In the genomic region with DNA sequence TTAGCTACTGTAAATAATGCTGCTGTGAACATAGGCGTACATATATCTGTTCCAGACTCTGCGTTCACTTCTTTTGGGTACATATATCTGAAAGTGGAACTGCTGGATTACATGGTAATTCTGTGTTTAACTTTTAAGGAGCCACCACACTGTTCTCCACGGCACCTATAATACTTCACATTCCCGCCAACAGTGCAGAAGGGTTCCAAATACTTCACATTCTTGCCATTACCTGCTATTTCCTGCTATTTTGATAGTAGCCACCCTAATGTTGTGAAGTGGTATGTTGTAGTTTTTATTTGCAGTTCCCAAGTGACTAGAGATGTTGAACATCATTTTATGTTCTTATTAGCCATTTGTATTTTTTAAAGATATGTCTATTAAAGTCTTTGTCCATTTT, we compare ENCODE assay signal across 26 cellular contexts.
"Had no signal": no experiment of that assay in that cellular context is flagged by ENCODE, and none has a peak within 500 bp of the region (broad histone marks: within the 10 kb centered on the region; RNA-seq: fewer than 3 reads in every experiment).

No MANE protein-coding gene starts in this region.

- H3K27ac ChIP-seq: neutrophil, pancreas, prostate gland, right lobe of liver, sigmoid colon, stomach, thoracic aorta, thyroid gland, tibial nerve, upper lobe of left lung, vagina had no signal

- H3K4me3 ChIP-seq: pancreas, prostate gland, right lobe of liver, sigmoid colon, stomach, thoracic aorta, thyroid gland, tibial nerve, upper lobe of left lung, vagina had no signal

- H3K9me3 ChIP-seq: neutrophil, pancreas, prostate gland, right lobe of liver, sigmoid colon, thoracic aorta, thyroid gland, tibial nerve, upper lobe of left lung, vagina had no signal

- H3K27me3 ChIP-seq: neutrophil, pancreas, right lobe of liver, sigmoid colon, stomach, thyroid gland, tibial nerve, upper lobe of left lung, vagina had no signal

- DNase-seq: nephron progenitor cell; nucleus accumbens; pancreas; right cardiac atrium; right lobe of liver; sigmoid colon; small intestine; stimulated activated CD4-positive, alpha-beta T cell treated with anti-CD3 and anti-CD28 coated beads, Interleukin-15, amount 100 ng/mL, for 24 hours; stimulated activated CD4-positive, alpha-beta T cell treated with anti-CD3 and anti-CD28 coated beads, Interleukin-2, amount 100 ng/mL, for 24 hours; stimulated activated CD4-positive, alpha-beta T cell treated with anti-CD3 and anti-CD28 coated beads, Interleukin-2, amount 100 ng/mL, for 48 hours; stimulated activated CD4-positive, alpha-beta T cell treated with anti-CD3 and anti-CD28 coated beads, Interleukin-4, amount 100 ng/mL, for 24 hours; stimulated activated naive B cell treated with anti-CD40 and anti-IgM and Interleukin-4, amounts not matched to agents 10 μg/mL and 1 μg/mL and 100 μg/mL, for 72 hours; stimulated activated naive CD4-positive, alpha-beta T cell treated with Interleukin-2 at 50 U/mL for 16 hours; stomach; thyroid gland; trophoblast cell; upper lobe of left lung had no signal

- H3K4me3 Mint-ChIP-seq: natural killer cell treated with Interleukin-12 subunit alpha and Interleukin-12 subunit beta and Interleukin-15 and Interleukin-18, amount 100 ng/mL, for 72 hours; nephron progenitor cell; neural crest cell; stimulated activated effector memory CD8-positive, alpha-beta T cell treated with anti-CD3 and anti-CD28 coated beads, Interleukin-12 subunit alpha, Interleukin-12 subunit beta, amount 100 ng/mL, for 72 hours; stimulated activated naive B cell treated with anti-CD40 and anti-IgM and Interleukin-4, amounts not matched to agents 10 μg/mL and 1 μg/mL and 100 μg/mL, for 72 hours; stimulated activated naive CD8-positive, alpha-beta T cell treated with anti-CD3 and anti-CD28 coated beads, Interleukin-15, Interleukin-2, amounts not matched to agents 100 ng/mL and 50 ng/mL, for 24 hours had no signal

- H3K36me3 Mint-ChIP-seq: stimulated activated effector memory CD8-positive, alpha-beta T cell treated with anti-CD3 and anti-CD28 coated beads, Interleukin-12 subunit alpha, Interleukin-12 subunit beta, amount 100 ng/mL, for 72 hours; stimulated activated naive B cell treated with anti-CD40 and anti-IgM and Interleukin-4, amounts not matched to agents 10 μg/mL and 1 μg/mL and 100 μg/mL, for 72 hours had no signal

- H3K36me3 ChIP-seq: neutrophil, pancreas, prostate gland, right lobe of liver, sigmoid colon, stomach, thoracic aorta, thyroid gland, tibial nerve, upper lobe of left lung, vagina had no signal

- H3K4me1 Mint-ChIP-seq: nephron progenitor cell; neural crest cell; stimulated activated effector memory CD8-positive, alpha-beta T cell treated with anti-CD3 and anti-CD28 coated beads, Interleukin-12 subunit alpha, Interleukin-12 subunit beta, amount 100 ng/mL, for 72 hours; stimulated activated naive B cell treated with anti-CD40 and anti-IgM and Interleukin-4, amounts not matched to agents 10 μg/mL and 1 μg/mL and 100 μg/mL, for 72 hours had no signal

- H3K9me3 Mint-ChIP-seq: nephron progenitor cell; stimulated activated naive CD8-positive, alpha-beta T cell treated with anti-CD3 and anti-CD28 coated beads, Interleukin-15, Interleukin-2, amounts not matched to agents 100 ng/mL and 50 ng/mL, for 24 hours had no signal

- H3K4me1 ChIP-seq: pancreas, prostate gland, right lobe of liver, sigmoid colon, stomach, thyroid gland, tibial nerve, upper lobe of left lung, vagina had no signal

- ATAC-seq: natural killer cell treated with Interleukin-12 subunit alpha and Interleukin-12 subunit beta and Interleukin-15 and Interleukin-18, amount 100 ng/mL, for 72 hours; pancreas; right cardiac atrium; right lobe of liver; stimulated activated effector memory CD8-positive, alpha-beta T cell treated with anti-CD3 and anti-CD28 coated beads, Interleukin-12 subunit alpha, Interleukin-12 subunit beta, amount 100 ng/mL, for 72 hours; stimulated activated naive B cell treated with anti-CD40 and anti-IgM and Interleukin-4, amounts not matched to agents 10 μg/mL and 1 μg/mL and 100 μg/mL, for 72 hours had no signal

- H3K27me3 Mint-ChIP-seq: natural killer cell treated with Interleukin-12 subunit alpha and Interleukin-12 subunit beta and Interleukin-15 and Interleukin-18, amount 100 ng/mL, for 72 hours; stimulated activated naive B cell treated with anti-CD40 and anti-IgM and Interleukin-4, amounts not matched to agents 10 μg/mL and 1 μg/mL and 100 μg/mL, for 72 hours; stimulated activated naive CD8-positive, alpha-beta T cell treated with anti-CD3 and anti-CD28 coated beads, Interleukin-15, Interleukin-2, amounts not matched to agents 100 ng/mL and 50 ng/mL, for 24 hours had no signal

- H3K27ac Mint-ChIP-seq: natural killer cell treated with Interleukin-12 subunit alpha and Interleukin-12 subunit beta and Interleukin-15 and Interleukin-18, amount 100 ng/mL, for 72 hours; nephron progenitor cell; stimulated activated effector memory CD8-positive, alpha-beta T cell treated with anti-CD3 and anti-CD28 coated beads, Interleukin-12 subunit alpha, Interleukin-12 subunit beta, amount 100 ng/mL, for 72 hours; stimulated activated naive B cell treated with anti-CD40 and anti-IgM and Interleukin-4, amounts not matched to agents 10 μg/mL and 1 μg/mL and 100 μg/mL, for 72 hours; stimulated activated naive CD8-positive, alpha-beta T cell treated with anti-CD3 and anti-CD28 coated beads, Interleukin-15, Interleukin-2, amounts not matched to agents 100 ng/mL and 50 ng/mL, for 24 hours had no signal
